ENCODE assay signal across 26 cellular contexts in the genomic region with DNA sequence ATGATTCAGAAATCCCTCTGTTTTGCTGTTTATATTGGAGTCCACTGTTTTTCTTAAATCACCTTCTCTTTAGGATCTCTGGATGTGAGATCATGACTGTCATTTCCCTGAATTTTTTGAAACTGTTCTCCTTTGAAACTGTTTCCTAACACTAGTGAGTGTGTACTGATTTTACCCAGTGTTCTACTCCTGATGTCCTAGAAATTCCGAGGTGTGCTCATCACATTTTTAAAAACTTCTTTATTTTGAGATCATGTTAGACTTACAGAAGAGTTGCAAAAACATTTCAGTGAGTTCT.
DNase-seq lines count a peak whose midpoint lies in the region; ATAC-seq and TF ChIP-seq lines count a peak whose summit lies in the region.
"Had no signal": no experiment of that assay in that cellular context is flagged by ENCODE, and none has a peak within 500 bp of the region (broad histone marks: within the 10 kb centered on the region; RNA-seq: fewer than 3 reads in every experiment).

No MANE protein-coding gene starts in this region.

- ATAC-seq in HG03571 (IDR thresholded peaks at IDR 0.05; ENCODE audit: unreplicated experiment) (no peak), HG02610 (IDR thresholded peaks at IDR 0.05; ENCODE audit: unreplicated experiment) (no peak)
- ATAC-seq: lower lobe of right lung, WTC11 had no signal

- H3K79me1 ChIP-seq in mesenchymal stem cell (replicated peaks; ENCODE audit: low read length, poor library complexity, severe bottlenecking): no peaks in the 10 kb centered on the region
- H3K79me1 ChIP-seq in H9 (ENCODE audit: insufficient read depth, low read depth, low read length, poor library complexity, severe bottlenecking): no peaks in the 10 kb centered on the region

- WGBS in mesenchymal stem cell: no CpG with 5 or more reads among the region's 1 CpG
- no CpG with 5 or more reads among the region's 1 CpG for WGBS in H9 (ENCODE audit: extremely low coverage, insufficient read length, low lambda C conversion rate)

- H3K18ac ChIP-seq in mesenchymal stem cell (ENCODE audit: low read depth in 1 of 2, low read length in 2 of 2) (no peak overlapping the region), H9 (ENCODE audit: insufficient read length, low read depth, low read length) (no peak overlapping the region)

- no peak overlapping the region for H4K5ac ChIP-seq in H9 (ENCODE audit: insufficient read length, low read depth, low read length)

- no peak overlapping the region for H2AFZ ChIP-seq in mesenchymal stem cell (ENCODE audit: low read depth, low read length)
- H2AFZ ChIP-seq in H9 (ENCODE audit: low read length): no peak overlapping the region

- H3K27me3 Mint-ChIP-seq in HFFc6 (ENCODE audit: insufficient read depth): no peaks in the 10 kb centered on the region
- no peaks in the 10 kb centered on the region for H3K27me3 Mint-ChIP-seq in H9 (ENCODE audit: low read depth)
- H3K27me3 Mint-ChIP-seq: activated naive CD8-positive, alpha-beta T cell treated with anti-CD3 and anti-CD28 coated beads for 36 hours had no signal

- no peak overlapping the region for H4K91ac ChIP-seq in mesenchymal stem cell (ENCODE audit: low read length)
- no peak overlapping the region for H4K91ac ChIP-seq in H9 (ENCODE audit: insufficient read length, low read depth, low read length)

- no peak overlapping the region for H4K8ac ChIP-seq in mesenchymal stem cell (ENCODE audit: low read length)
- H4K8ac ChIP-seq in H9 (replicated peaks; ENCODE audit: insufficient read length, low read depth, low read length): no peak overlapping the region

- H3K9ac ChIP-seq in mesenchymal stem cell (ENCODE audit: low read length): no peak overlapping the region
- peak overlapping the region in 1 of 2 donors; percentile 23 for H3K9ac ChIP-seq in stomach smooth muscle (ENCODE audit: low read length in 2 of 2)
- H3K9ac ChIP-seq in H9 (ENCODE audit: extremely low read depth, insufficient read length, low read length): no peak overlapping the region

- H3K4me3 Mint-ChIP-seq in HFFc6: no peak overlapping the region
- H3K4me3 Mint-ChIP-seq in H9: no peak overlapping the region
- H3K4me3 Mint-ChIP-seq: activated naive CD8-positive, alpha-beta T cell treated with anti-CD3 and anti-CD28 coated beads for 36 hours; WTC11 had no signal

- H2BK20ac ChIP-seq in H9 (ENCODE audit: low read depth, low read length, poor library complexity, severe bottlenecking): no peak overlapping the region

- H3K14ac ChIP-seq in mesenchymal stem cell (ENCODE audit: low read length in 2 of 2): no peak overlapping the region
- H3K14ac ChIP-seq in H9 (ENCODE audit: insufficient read depth, low read length): no peak overlapping the region

- H3K27ac ChIP-seq in mesenchymal stem cell (ENCODE audit: low read length, poor library complexity, severe bottlenecking) (no peak overlapping the region), stomach smooth muscle (ENCODE audit: low read length) (peak overlapping the region; percentile 46), H9 (ENCODE audit: insufficient read length, low read depth, low read length) (no peak overlapping the region)
- H3K27ac ChIP-seq: C4-2B, lower lobe of right lung, prostate gland, suprapubic skin, vagina had no signal

- no peak overlapping the region for H2BK120ac ChIP-seq in mesenchymal stem cell (ENCODE audit: low read depth, low read length)
- H2BK120ac ChIP-seq in H9 (ENCODE audit: low read depth, low read length, poor library complexity, severe bottlenecking): no peak overlapping the region

- H3K4ac ChIP-seq in mesenchymal stem cell (ENCODE audit: low read depth in 1 of 2, low read length in 2 of 2) (no peak overlapping the region), H9 (ENCODE audit: low read depth, low read length) (no peak overlapping the region)

- H3K79me2 ChIP-seq in H9 (ENCODE audit: insufficient read depth, low read length): no peaks in the 10 kb centered on the region

- no peaks in the 10 kb centered on the region for H3K4me1 ChIP-seq in mesenchymal stem cell (ENCODE audit: control insufficient read depth, insufficient read depth, low read depth, low read length)
- H3K4me1 ChIP-seq in stomach smooth muscle (ENCODE audit: control insufficient read depth, insufficient read depth, low read length): peaks cover 11% of the 10 kb centered on the region
- no peaks in the 10 kb centered on the region for H3K4me1 ChIP-seq in H9 (ENCODE audit: insufficient read depth, low read length)
- H3K4me1 ChIP-seq: HAP-1, lower lobe of right lung, prostate gland, vagina had no signal

- no peak overlapping the region for H2BK5ac ChIP-seq in mesenchymal stem cell (ENCODE audit: low read depth, low read length, poor library complexity, severe bottlenecking)
- no peak overlapping the region for H2BK5ac ChIP-seq in H9 (ENCODE audit: insufficient read length, low read length)

- DNase-seq in HFFc6 (no peak), fibroblast of pulmonary artery (ENCODE audit: low read depth) (peak; percentile 39), mesenchymal stem cell (peak; percentile 54), H9 (no peak), NCI-H146 (lab: John Stamatoyannopoulos, UW) (no peak)
- DNase-seq: activated CD4-positive, alpha-beta T cell treated with anti-CD3 and anti-CD28 coated beads, Interleukin-2, amount 50 U/mL, for 4 hours; activated CD8-positive, alpha-beta memory T cell treated with anti-CD3 and anti-CD28 coated beads, Interleukin-2, amount 50 U/mL, for 4 hours; activated naive CD8-positive, alpha-beta T cell treated with anti-CD3 and anti-CD28 coated beads for 36 hours; effector CD4-positive, alpha-beta T cell; lower lobe of right lung; NCI-H1105 treated with DMSO at 0.1 percent for 48 hours; NCI-H2081 treated with DMSO at 0.1 percent for 48 hours; NCI-H446 treated with DMSO at 0.1 percent for 48 hours; OCI-M1; SHP77; small intestine; T-helper 9 cell had no signal

- H3K4me3 ChIP-seq in fibroblast of pulmonary artery (replicated peaks; ENCODE audit: low read depth, low read length) (no peak overlapping the region), mesenchymal stem cell (ENCODE audit: insufficient read depth in 1 of 2, low read depth in 1 of 2, low read length in 2 of 2) (no peak overlapping the region), stomach smooth muscle (ENCODE audit: low read length in 2 of 2) (no peak overlapping the region)
- H3K4me3 ChIP-seq: HAP-1, lower lobe of right lung, prostate gland, suprapubic skin, vagina had no signal

- H3K9me3 ChIP-seq in mesenchymal stem cell (ENCODE audit: control insufficient read depth, low read length) (no peaks in the 10 kb centered on the region), stomach smooth muscle (ENCODE audit: control insufficient read depth in 2 of 2, low read length in 2 of 2) (no peaks in the 10 kb centered on the region), H9 (ENCODE audit: control insufficient read depth, low read depth, low read length) (no peaks in the 10 kb centered on the region)
- H3K9me3 ChIP-seq: HAP-1, lower lobe of right lung, prostate gland, suprapubic skin, vagina had no signal

- H3K56ac ChIP-seq in H9 (ENCODE audit: insufficient read length, low read depth, low read length): no peak overlapping the region

- no peaks in the 10 kb centered on the region for H4K20me1 ChIP-seq in H9 (ENCODE audit: control insufficient read depth, insufficient read depth, insufficient read length)

- H3K27me3 ChIP-seq in mesenchymal stem cell (ENCODE audit: control insufficient read depth in 1 of 2, insufficient read depth in 1 of 2, low read length in 2 of 2): no peaks in the 10 kb centered on the region
- H3K27me3 ChIP-seq in stomach smooth muscle (ENCODE audit: control insufficient read depth in 1 of 2, insufficient read depth in 2 of 2, low read length in 2 of 2): no peaks in the 10 kb centered on the region
- no peaks in the 10 kb centered on the region for H3K27me3 ChIP-seq in H9 (ENCODE audit: insufficient read depth, low read length)
- H3K27me3 ChIP-seq: suprapubic skin, vagina had no signal

- no peak overlapping the region for H2BK15ac ChIP-seq in mesenchymal stem cell (ENCODE audit: low read depth, poor library complexity, severe bottlenecking)
- H2BK15ac ChIP-seq in H9 (ENCODE audit: low read depth, low read length): no peak overlapping the region

- H3K4me1 Mint-ChIP-seq in HFFc6 (ENCODE audit: low read depth): peaks cover 29% of the 10 kb centered on the region
- no peaks in the 10 kb centered on the region for H3K4me1 Mint-ChIP-seq in H9
- H3K4me1 Mint-ChIP-seq: WTC11 had no signal

- H3K23ac ChIP-seq in mesenchymal stem cell (ENCODE audit: low read length in 2 of 2): no peak overlapping the region
- H3K23ac ChIP-seq in H9 (ENCODE audit: insufficient read length, low read depth, low read length): no peak overlapping the region

- TF ChIP-seq CTCF in HFFc6 (IDR thresholded peaks at IDR 0.05): no peak
- no peak for TF ChIP-seq CTCF in fibroblast of pulmonary artery (IDR thresholded peaks at IDR 0.05; ENCODE audit: low read length, missing control alignments)
- no peak for TF ChIP-seq CTCF in H9 (conservative IDR thresholded peaks at IDR 0.05)

- H3K36me3 Mint-ChIP-seq in HFFc6 (ENCODE audit: low read depth) (no peaks in the 10 kb centered on the region), H9 (ENCODE audit: insufficient read depth in 1 of 3, low read depth in 3 of 3) (no peaks in the 10 kb centered on the region; a peak in 1 of 7 replicates)
- H3K36me3 Mint-ChIP-seq: activated naive CD8-positive, alpha-beta T cell treated with anti-CD3 and anti-CD28 coated beads for 36 hours; WTC11 had no signal

- no peak overlapping the region for H2AK5ac ChIP-seq in mesenchymal stem cell (ENCODE audit: low read length, severe bottlenecking)
- no peak overlapping the region for H2AK5ac ChIP-seq in H9 (ENCODE audit: insufficient read length, low read length)

- no peak overlapping the region for H3T11ph ChIP-seq in H9 (ENCODE audit: low read length)

- no peak overlapping the region for H2BK12ac ChIP-seq in mesenchymal stem cell (ENCODE audit: low read length in 2 of 2)
- no peak overlapping the region for H2BK12ac ChIP-seq in H9 (ENCODE audit: insufficient read length, low read depth, low read length)

- H3K27ac Mint-ChIP-seq in HFFc6 (peak overlapping the region; percentile 60), H9 (no peak overlapping the region; a peak in 1 of 7 replicates)
- H3K27ac Mint-ChIP-seq: activated naive CD8-positive, alpha-beta T cell treated with anti-CD3 and anti-CD28 coated beads for 36 hours; WTC11 had no signal

- H3K4me2 ChIP-seq in mesenchymal stem cell (ENCODE audit: low read length, poor library complexity, severe bottlenecking): no peak overlapping the region
- no peak overlapping the region for H3K4me2 ChIP-seq in H9 (ENCODE audit: insufficient read depth, insufficient read length, low read length)

- H3K9me3 Mint-ChIP-seq in HFFc6 (no peaks in the 10 kb centered on the region), H9 (no peaks in the 10 kb centered on the region)
- H3K9me3 Mint-ChIP-seq: activated naive CD8-positive, alpha-beta T cell treated with anti-CD3 and anti-CD28 coated beads for 36 hours; WTC11 had no signal

- H3K36me3 ChIP-seq in mesenchymal stem cell (ENCODE audit: control insufficient read depth in 1 of 2, insufficient read depth in 2 of 2, low read depth in 1 of 2, low read length in 2 of 2) (no peaks in the 10 kb centered on the region), stomach smooth muscle (ENCODE audit: control insufficient read depth in 2 of 2, insufficient read depth in 2 of 2, low read length in 2 of 2) (no peaks in the 10 kb centered on the region)
- H3K36me3 ChIP-seq: HAP-1, lower lobe of right lung, prostate gland, suprapubic skin, vagina had no signal

- no peaks in the 10 kb centered on the region for H3K23me2 ChIP-seq in H9 (ENCODE audit: insufficient read length, low read depth, low read length, poor library complexity, severe bottlenecking)

Comparison
In these comparisons a context has a peak if more than half of its experiments do, and no peak if none do; other contexts are left out.
1. DNase-seq: peak in fibroblast of pulmonary artery (single experiment) and mesenchymal stem cell (single experiment); none in HFFc6 (single experiment), H9 (single experiment) and NCI-H146 (single experiment).